ENCODE assay signal across 8 cellular contexts in the genomic region with DNA sequence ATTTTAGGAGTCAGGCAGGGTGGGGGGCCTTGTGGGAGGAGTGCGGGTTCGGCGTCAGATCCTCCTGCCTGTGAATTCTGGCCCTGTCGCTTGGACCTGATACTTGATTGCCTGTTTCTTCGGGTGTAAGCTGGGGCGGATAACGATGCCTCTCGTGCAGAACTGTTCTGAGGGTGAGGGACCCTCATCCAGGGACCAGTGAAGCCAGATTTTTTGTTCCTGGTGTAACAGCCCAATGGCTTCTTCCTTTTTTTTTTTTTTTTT. TPM values are rescaled to one million over a fixed set of nuclear protein-coding genes. Genes with fewer than 3 reads are reported as not detected.
A peak's percentile ranks its signal among the peaks of the same experiment; 100 is the strongest.
DNase-seq lines count a peak whose midpoint lies in the region; ATAC-seq and TF ChIP-seq lines count a peak whose summit lies in the region.

No MANE protein-coding gene starts in this region.

- peaks cover 28% of the 10 kb centered on the region for H3K4me1 Mint-ChIP-seq in CD8-positive, alpha-beta T cell (ENCODE audit: low read depth)

- TF ChIP-seq CTCF in CD8-positive, alpha-beta T cell (IDR thresholded peaks at IDR 0.05), result no peak
- no peak for TF ChIP-seq CTCF in NB4 (IDR thresholded peaks at IDR 0.05; ENCODE audit: low read depth, low read length)

- no peak for DNase-seq in CD8-positive, alpha-beta T cell
- DNase-seq in NB4 (ENCODE audit: low read depth) (no peak), activated gamma-delta T cell (lab: John Stamatoyannopoulos, UW) (no peak), NCI-H510A treated with DMSO at 0.1 percent for 48 hours (lab: John Stamatoyannopoulos, UW) (no peak), DMS79 treated with DMSO at 0.1 percent for 48 hours (lab: John Stamatoyannopoulos, UW) (no peak)

- H3K27me3 ChIP-seq in CD8-positive, alpha-beta T cell (ENCODE audit: insufficient read depth, low read length), result no peaks in the 10 kb centered on the region
- H3K27me3 ChIP-seq in ectodermal cell (ENCODE audit: control insufficient read depth, insufficient read depth, low read length, poor library complexity, severe bottlenecking) (no peaks in the 10 kb centered on the region), neuron (ENCODE audit: insufficient read depth, low read length) (no peaks in the 10 kb centered on the region)

- H3K9me3 ChIP-seq in CD8-positive, alpha-beta T cell (ENCODE audit: low read length), result no peaks in the 10 kb centered on the region
- H3K9me3 ChIP-seq in ectodermal cell (ENCODE audit: control insufficient read depth, low read length), result no peaks in the 10 kb centered on the region
- H3K9me3 ChIP-seq in neuron (ENCODE audit: low read length), result peaks cover 10% of the 10 kb centered on the region

- H3K36me3 Mint-ChIP-seq in CD8-positive, alpha-beta T cell, result peaks cover 17% of the 10 kb centered on the region

- H3K27me3 Mint-ChIP-seq in CD8-positive, alpha-beta T cell (ENCODE audit: low read depth), result no peaks in the 10 kb centered on the region

- no peak overlapping the region for H3K27ac Mint-ChIP-seq in CD8-positive, alpha-beta T cell

- TF ChIP-seq POLR2A in NB4 (IDR thresholded peaks at IDR 0.05; ENCODE audit: extremely low read depth, insufficient read length), result no peak

- H2AFZ ChIP-seq in neuron (ENCODE audit: low read depth, low read length), result no peak overlapping the region

- peak overlapping the region; percentile 90 for H3K4me3 ChIP-seq in CD8-positive, alpha-beta T cell (ENCODE audit: low read depth, low read length)
- H3K4me3 ChIP-seq in NB4 (ENCODE audit: low read depth, low read length) (peak overlapping the region; percentile 69), ectodermal cell (ENCODE audit: insufficient read depth, low read depth, low read length) (peak overlapping the region; percentile 79), neuron (ENCODE audit: low read length) (peak overlapping the region; percentile 58)

- intact Hi-C loops in CD8-positive, alpha-beta T cell (cut with DNase I, micrococcal nuclease), result loop anchor here in 1 of 2 experiments (10.0 kb wide), 1 partner anchor 302 kb away; no protein-coding TSS in a partner anchor

- POLR2A ChIA-PET in CD8-positive, alpha-beta T cell (lab: Charles Lee), result no interaction called here

- no peak for ATAC-seq in CD8-positive, alpha-beta T cell
- no peak for ATAC-seq in GM18909 (IDR thresholded peaks at IDR 0.05; ENCODE audit: poor library complexity, unreplicated experiment)

- peaks cover 2% of the 10 kb centered on the region for H3K9me3 Mint-ChIP-seq in CD8-positive, alpha-beta T cell

- H3K4me1 ChIP-seq in CD8-positive, alpha-beta T cell (ENCODE audit: insufficient read depth, low read length), result peaks cover 17% of the 10 kb centered on the region
- H3K4me1 ChIP-seq in ectodermal cell (ENCODE audit: control insufficient read depth, insufficient read depth, low read length) (peaks cover 24% of the 10 kb centered on the region), neuron (ENCODE audit: insufficient read depth, low read length) (peaks cover 13% of the 10 kb centered on the region)

- CTCF ChIA-PET in CD8-positive, alpha-beta T cell (lab: Charles Lee), result no interaction called here

- no peaks in the 10 kb centered on the region for H3K36me3 ChIP-seq in CD8-positive, alpha-beta T cell (ENCODE audit: insufficient read depth, low read length)
- H3K36me3 ChIP-seq in ectodermal cell (ENCODE audit: control insufficient read depth, insufficient read depth, low read length) (peaks cover 4% of the 10 kb centered on the region), neuron (ENCODE audit: insufficient read depth, low read length) (peaks cover 19% of the 10 kb centered on the region)

- no peak overlapping the region for H3K27ac ChIP-seq in CD8-positive, alpha-beta T cell (ENCODE audit: low read depth, low read length)
- H3K27ac ChIP-seq in ectodermal cell (ENCODE audit: insufficient read depth, low read depth, low read length, poor library complexity, severe bottlenecking), result no peak overlapping the region

- H3K4me3 Mint-ChIP-seq in CD8-positive, alpha-beta T cell, result peak overlapping the region; percentile 82

- WGBS in ectodermal cell, 2 experiments, result 48 to 56% methylated on average over 8 of the region's 8 CpGs

RNA-seq across cellular contexts. Expression of a gene that starts 1.3 kb away (rescaled TPM):
- 10 to 100 TPM; 78.3 to 91.2 TPM for total RNA-seq in CD8-positive, alpha-beta T cell
- 117 TPM for polyA plus RNA-seq in ectodermal cell (2013, experiment 1 of 4)
- 126 TPM for polyA plus RNA-seq in ectodermal cell (2013, experiment 2 of 4)
- 95.6 TPM for polyA plus RNA-seq in ectodermal cell (2013, experiment 3 of 4)
- polyA plus RNA-seq in ectodermal cell (2013, experiment 4 of 4), result 97.8 TPM

RNA-seq across cellular contexts. Expression of a gene that starts 17.7 kb away (rescaled TPM):
- 1 to 10 TPM; 3.1 to 3.4 TPM for total RNA-seq in CD8-positive, alpha-beta T cell
- 24.8 TPM for polyA plus RNA-seq in ectodermal cell (2013, experiment 1 of 4)
- 26.3 TPM for polyA plus RNA-seq in ectodermal cell (2013, experiment 2 of 4)
- polyA plus RNA-seq in ectodermal cell (2013, experiment 3 of 4), result 20.3 TPM
- polyA plus RNA-seq in ectodermal cell (2013, experiment 4 of 4), result 18.9 TPM

RNA-seq across cellular contexts. Expression of a gene that starts 36.6 kb away (rescaled TPM):
- 10 to 100 TPM; 29.3 to 30.9 TPM for total RNA-seq in CD8-positive, alpha-beta T cell
- 42.8 TPM for polyA plus RNA-seq in ectodermal cell (2013, experiment 1 of 4)
- 46.7 TPM for polyA plus RNA-seq in ectodermal cell (2013, experiment 2 of 4)
- polyA plus RNA-seq in ectodermal cell (2013, experiment 3 of 4), result 34.1 TPM
- 37.2 TPM for polyA plus RNA-seq in ectodermal cell (2013, experiment 4 of 4)

RNA-seq across cellular contexts. Expression of a gene that starts 54.6 kb away (rescaled TPM):
- 1 to 10 TPM; 1.1 to 1.2 TPM for total RNA-seq in CD8-positive, alpha-beta T cell
- polyA plus RNA-seq in ectodermal cell (2013, experiment 1 of 4), result 9.3 TPM
- 8.5 TPM for polyA plus RNA-seq in ectodermal cell (2013, experiment 2 of 4)
- polyA plus RNA-seq in ectodermal cell (2013, experiment 3 of 4), result 4.9 TPM
- polyA plus RNA-seq in ectodermal cell (2013, experiment 4 of 4), result 10.9 TPM
